ENCODE assay signal across 12 cellular contexts in genomic region chr2:12325806-12326205, GRCh38.
DNase-seq lines count a peak whose midpoint lies in the region; ATAC-seq lines count a peak whose summit lies in the region.
"Had no signal": no experiment of that assay in that cellular context is flagged by ENCODE, and none has a peak within 500 bp of the region (broad histone marks: within the 10 kb centered on the region; RNA-seq: fewer than 3 reads in every experiment).

No MANE protein-coding gene starts in this region.

- peaks cover 17% of the 10 kb centered on the region for H3K4me1 ChIP-seq in adipocyte (ENCODE audit: control insufficient read depth, insufficient read depth, low read length)
- no peaks in the 10 kb centered on the region for H3K4me1 ChIP-seq in HAP-1

- no peak overlapping the region for H3K9ac ChIP-seq in adipocyte (ENCODE audit: low read length)
- H3K9ac ChIP-seq: GM23248 had no signal

- DNase-seq in stimulated activated CD4-positive, alpha-beta T cell treated with anti-CD3 and anti-CD28 coated beads, Interleukin-15, amount 100 ng/mL, for 24 hours, result peak; percentile 9
- no peak for DNase-seq in stimulated activated CD4-positive, alpha-beta T cell treated with anti-CD3 and anti-CD28 coated beads, Interleukin-12 subunit alpha, Interleukin-12 subunit beta, amount 100 ng/mL, for 4 hours
- DNase-seq in adipocyte (ENCODE audit: low read depth) (peak; percentile 27), iris pigment epithelial cell (ENCODE audit: low read depth) (peak; percentile 77), HAP-1 (ENCODE audit: low spot score in 2 of 2) (no peak), HCEC 1CT (no peak)
- no peak for DNase-seq in activated CD8-positive, alpha-beta memory T cell treated with anti-CD3 and anti-CD28 coated beads for 24 hours
- DNase-seq: effector CD8-positive, alpha-beta T cell; GDM1; GM23248; stimulated activated CD4-positive, alpha-beta T cell treated with anti-CD3 and anti-CD28 coated beads, Interleukin-2, amount 100 ng/mL, for 48 hours had no signal

- no peak for ATAC-seq in HG03520 (IDR thresholded peaks at IDR 0.05; ENCODE audit: unreplicated experiment)

- H3K36me3 ChIP-seq in adipocyte (ENCODE audit: control insufficient read depth, insufficient read depth, low read length, severe bottlenecking) (no peaks in the 10 kb centered on the region), HAP-1 (replicated peaks) (no peaks in the 10 kb centered on the region)

- H3K4me3 ChIP-seq in adipocyte (ENCODE audit: low read length) (no peak overlapping the region), HAP-1 (no peak overlapping the region)
- H3K4me3 ChIP-seq: GM23248 had no signal

- H3K27me3 ChIP-seq in adipocyte (replicated peaks; ENCODE audit: control insufficient read depth, insufficient read depth, low read length) (no peaks in the 10 kb centered on the region), HAP-1 (ENCODE audit: low read depth) (no peaks in the 10 kb centered on the region)

- in situ Hi-C loops in HAP-1 (cut with MboI; ENCODE audit: low sequenced_read_pairs), result no loop called here

- H3K9me3 ChIP-seq in adipocyte (ENCODE audit: control insufficient read depth, low read length) (no peaks in the 10 kb centered on the region), HAP-1 (no peaks in the 10 kb centered on the region)

Comparison
In these comparisons a context has a peak if more than half of its experiments do, and no peak if none do; other contexts are left out.
1. DNase-seq: peak in stimulated activated CD4-positive, alpha-beta T cell treated with anti-CD3 and anti-CD28 coated beads, Interleukin-15, amount 100 ng/mL, for 24 hours (single experiment), adipocyte (single experiment) and iris pigment epithelial cell (single experiment); none in stimulated activated CD4-positive, alpha-beta T cell treated with anti-CD3 and anti-CD28 coated beads, Interleukin-12 subunit alpha, Interleukin-12 subunit beta, amount 100 ng/mL, for 4 hours (single experiment), HAP-1 (0 of 2), activated CD8-positive, alpha-beta memory T cell treated with anti-CD3 and anti-CD28 coated beads for 24 hours (single experiment) and HCEC 1CT (single experiment).